ENCODE assay signal across 1 cellular context in the genomic region with DNA sequence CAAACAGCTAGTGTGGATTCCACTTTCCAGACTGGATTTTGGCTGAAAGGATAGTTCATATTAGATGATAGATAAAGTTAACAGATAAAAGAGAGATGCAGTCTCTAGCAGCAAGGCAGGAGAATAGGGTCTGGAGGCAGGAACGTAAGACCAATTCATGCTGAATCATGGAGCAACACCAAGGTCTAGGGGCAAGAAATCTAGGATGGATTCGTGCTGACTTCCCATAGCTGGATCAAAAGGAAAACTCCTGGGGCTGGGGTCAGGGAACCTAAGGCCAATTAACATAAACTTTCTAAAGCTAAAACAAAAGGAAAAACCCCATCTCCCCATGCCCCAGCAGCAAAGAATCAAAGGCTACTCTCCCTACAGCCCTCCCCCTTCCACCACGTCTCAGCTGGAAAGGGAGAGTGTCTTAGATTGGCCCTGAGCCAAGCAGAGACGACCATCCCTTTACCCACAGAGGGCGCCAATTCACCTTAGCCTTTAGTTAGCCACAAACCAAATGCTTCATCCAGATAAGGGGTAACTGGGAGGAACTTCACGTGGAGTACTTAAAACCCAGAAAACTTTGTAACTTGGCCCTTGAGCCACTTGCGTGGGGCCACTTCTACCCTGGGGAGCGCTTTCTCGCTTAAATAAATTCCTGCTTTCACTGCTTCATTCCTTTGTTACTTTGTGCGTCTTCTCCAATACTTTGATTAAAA.
TF ChIP-seq lines count a peak whose summit lies in the region.

No MANE protein-coding gene starts in this region.

TF ChIP-seq in K562, 482 proteins besides CTCF, POLR2A, EP300 and RAD21 (continued from another document and continues in another):
- TF ChIP-seq, protein P1, sequence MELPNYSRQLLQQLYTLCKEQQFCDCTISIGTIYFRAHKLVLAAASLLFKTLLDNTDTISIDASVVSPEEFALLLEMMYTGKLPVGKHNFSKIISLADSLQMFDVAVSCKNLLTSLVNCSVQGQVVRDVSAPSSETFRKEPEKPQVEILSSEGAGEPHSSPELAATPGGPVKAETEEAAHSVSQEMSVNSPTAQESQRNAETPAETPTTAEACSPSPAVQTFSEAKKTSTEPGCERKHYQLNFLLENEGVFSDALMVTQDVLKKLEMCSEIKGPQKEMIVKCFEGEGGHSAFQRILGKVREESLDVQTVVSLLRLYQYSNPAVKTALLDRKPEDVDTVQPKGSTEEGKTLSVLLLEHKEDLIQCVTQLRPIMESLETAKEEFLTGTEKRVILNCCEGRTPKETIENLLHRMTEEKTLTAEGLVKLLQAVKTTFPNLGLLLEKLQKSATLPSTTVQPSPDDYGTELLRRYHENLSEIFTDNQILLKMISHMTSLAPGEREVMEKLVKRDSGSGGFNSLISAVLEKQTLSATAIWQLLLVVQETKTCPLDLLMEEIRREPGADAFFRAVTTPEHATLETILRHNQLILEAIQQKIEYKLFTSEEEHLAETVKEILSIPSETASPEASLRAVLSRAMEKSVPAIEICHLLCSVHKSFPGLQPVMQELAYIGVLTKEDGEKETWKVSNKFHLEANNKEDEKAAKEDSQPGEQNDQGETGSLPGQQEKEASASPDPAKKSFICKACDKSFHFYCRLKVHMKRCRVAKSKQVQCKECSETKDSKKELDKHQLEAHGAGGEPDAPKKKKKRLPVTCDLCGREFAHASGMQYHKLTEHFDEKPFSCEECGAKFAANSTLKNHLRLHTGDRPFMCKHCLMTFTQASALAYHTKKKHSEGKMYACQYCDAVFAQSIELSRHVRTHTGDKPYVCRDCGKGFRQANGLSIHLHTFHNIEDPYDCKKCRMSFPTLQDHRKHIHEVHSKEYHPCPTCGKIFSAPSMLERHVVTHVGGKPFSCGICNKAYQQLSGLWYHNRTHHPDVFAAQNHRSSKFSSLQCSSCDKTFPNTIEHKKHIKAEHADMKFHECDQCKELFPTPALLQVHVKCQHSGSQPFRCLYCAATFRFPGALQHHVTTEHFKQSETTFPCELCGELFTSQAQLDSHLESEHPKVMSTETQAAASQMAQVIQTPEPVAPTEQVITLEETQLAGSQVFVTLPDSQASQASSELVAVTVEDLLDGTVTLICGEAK (IDR thresholded peaks at IDR 0.05): no peak; the same call in 1 of the 2 replicates
- TF ChIP-seq, protein P1 (CRISPR knock-in tag; IDR thresholded peaks at IDR 0.05): no peak
- 0 out of 2 replicates have a peak, but pooled peaks have one; percentile 52 for TF ChIP-seq HEY1 (CRISPR knock-in tag; IDR thresholded peaks at IDR 0.05; ENCODE audit: borderline replicate concordance)
- no peak for TF ChIP-seq ETV5 (CRISPR knock-in tag; IDR thresholded peaks at IDR 0.05; ENCODE audit: low read depth)
- no peak for TF ChIP-seq PTRF (tag; IDR thresholded peaks at IDR 0.05)
- TF ChIP-seq ZNF830 (CRISPR knock-in tag; IDR thresholded peaks at IDR 0.05): no peak
- peak; percentile 79 for TF ChIP-seq JUND (IDR thresholded peaks at IDR 0.05; ENCODE audit: borderline replicate concordance, low read depth, low read length)
- TF ChIP-seq JUND (tag; IDR thresholded peaks at IDR 0.05; ENCODE audit: borderline replicate concordance, low read depth, low read length): peak; percentile 75; the same call in 1 of the 3 replicates
- no peak for TF ChIP-seq ZNF12 (CRISPR knock-in tag; IDR thresholded peaks at IDR 0.05)
- TF ChIP-seq ZNF239 (CRISPR knock-in tag; IDR thresholded peaks at IDR 0.05): no peak
- no peak for TF ChIP-seq ZBTB1 (CRISPR knock-in tag; IDR thresholded peaks at IDR 0.05; ENCODE audit: borderline replicate concordance, low read depth)
- no peak for TF ChIP-seq KLF13 (tag; IDR thresholded peaks at IDR 0.05; ENCODE audit: borderline replicate concordance, low read depth)
- no peak for TF ChIP-seq MEF2A (IDR thresholded peaks at IDR 0.05; ENCODE audit: control insufficient read depth, low read depth, low read length)
- TF ChIP-seq HDAC2 (IDR thresholded peaks at IDR 0.05): peak; percentile 92; the same call in 1 of the 2 replicates
- no peak for TF ChIP-seq ZNF77 (CRISPR knock-in tag; IDR thresholded peaks at IDR 0.05)
- TF ChIP-seq, protein P2, sequence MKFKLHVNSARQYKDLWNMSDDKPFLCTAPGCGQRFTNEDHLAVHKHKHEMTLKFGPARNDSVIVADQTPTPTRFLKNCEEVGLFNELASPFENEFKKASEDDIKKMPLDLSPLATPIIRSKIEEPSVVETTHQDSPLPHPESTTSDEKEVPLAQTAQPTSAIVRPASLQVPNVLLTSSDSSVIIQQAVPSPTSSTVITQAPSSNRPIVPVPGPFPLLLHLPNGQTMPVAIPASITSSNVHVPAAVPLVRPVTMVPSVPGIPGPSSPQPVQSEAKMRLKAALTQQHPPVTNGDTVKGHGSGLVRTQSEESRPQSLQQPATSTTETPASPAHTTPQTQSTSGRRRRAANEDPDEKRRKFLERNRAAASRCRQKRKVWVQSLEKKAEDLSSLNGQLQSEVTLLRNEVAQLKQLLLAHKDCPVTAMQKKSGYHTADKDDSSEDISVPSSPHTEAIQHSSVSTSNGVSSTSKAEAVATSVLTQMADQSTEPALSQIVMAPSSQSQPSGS (CRISPR knock-in tag; IDR thresholded peaks at IDR 0.05): no peak
- TF ChIP-seq ZNF431 (CRISPR knock-in tag; IDR thresholded peaks at IDR 0.05): no peak
- no peak for TF ChIP-seq ZNF778 (CRISPR knock-in tag; IDR thresholded peaks at IDR 0.05)
- TF ChIP-seq NBN (IDR thresholded peaks at IDR 0.05; ENCODE audit: low read depth): peak; percentile 89
- no peak for TF ChIP-seq RBM34 (IDR thresholded peaks at IDR 0.05; ENCODE audit: borderline replicate concordance, insufficient read depth, low read length)
- TF ChIP-seq, protein P3, sequence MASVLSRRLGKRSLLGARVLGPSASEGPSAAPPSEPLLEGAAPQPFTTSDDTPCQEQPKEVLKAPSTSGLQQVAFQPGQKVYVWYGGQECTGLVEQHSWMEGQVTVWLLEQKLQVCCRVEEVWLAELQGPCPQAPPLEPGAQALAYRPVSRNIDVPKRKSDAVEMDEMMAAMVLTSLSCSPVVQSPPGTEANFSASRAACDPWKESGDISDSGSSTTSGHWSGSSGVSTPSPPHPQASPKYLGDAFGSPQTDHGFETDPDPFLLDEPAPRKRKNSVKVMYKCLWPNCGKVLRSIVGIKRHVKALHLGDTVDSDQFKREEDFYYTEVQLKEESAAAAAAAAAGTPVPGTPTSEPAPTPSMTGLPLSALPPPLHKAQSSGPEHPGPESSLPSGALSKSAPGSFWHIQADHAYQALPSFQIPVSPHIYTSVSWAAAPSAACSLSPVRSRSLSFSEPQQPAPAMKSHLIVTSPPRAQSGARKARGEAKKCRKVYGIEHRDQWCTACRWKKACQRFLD (CRISPR knock-in tag; IDR thresholded peaks at IDR 0.05): 0 out of 2 replicates have a peak, but pooled peaks have one; percentile 12
- no peak for TF ChIP-seq FOS (IDR thresholded peaks at IDR 0.05; ENCODE audit: extremely low read depth, insufficient read length)
- TF ChIP-seq, protein P4, sequence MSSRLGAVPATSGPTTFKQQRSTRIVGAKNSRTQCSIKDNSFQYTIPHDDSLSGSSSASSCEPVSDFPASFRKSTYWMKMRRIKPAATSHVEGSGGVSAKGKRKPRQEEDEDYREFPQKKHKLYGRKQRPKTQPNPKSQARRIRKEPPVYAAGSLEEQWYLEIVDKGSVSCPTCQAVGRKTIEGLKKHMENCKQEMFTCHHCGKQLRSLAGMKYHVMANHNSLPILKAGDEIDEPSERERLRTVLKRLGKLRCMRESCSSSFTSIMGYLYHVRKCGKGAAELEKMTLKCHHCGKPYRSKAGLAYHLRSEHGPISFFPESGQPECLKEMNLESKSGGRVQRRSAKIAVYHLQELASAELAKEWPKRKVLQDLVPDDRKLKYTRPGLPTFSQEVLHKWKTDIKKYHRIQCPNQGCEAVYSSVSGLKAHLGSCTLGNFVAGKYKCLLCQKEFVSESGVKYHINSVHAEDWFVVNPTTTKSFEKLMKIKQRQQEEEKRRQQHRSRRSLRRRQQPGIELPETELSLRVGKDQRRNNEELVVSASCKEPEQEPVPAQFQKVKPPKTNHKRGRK (tag; IDR thresholded peaks at IDR 0.05): no peak
- TF ChIP-seq HDAC6 (IDR thresholded peaks at IDR 0.05; ENCODE audit: low read depth, low read length): no peak
- TF ChIP-seq RBM22 (IDR thresholded peaks at IDR 0.05; ENCODE audit: low read depth, low read length, poor library complexity, severe bottlenecking): no peak
- no peak; the same call in 1 of the 2 replicates for TF ChIP-seq NR2C2 (CRISPR knock-in tag; IDR thresholded peaks at IDR 0.05)
- TF ChIP-seq NR2C2 (tag; IDR thresholded peaks at IDR 0.05): no peak
- TF ChIP-seq PCBP1 (IDR thresholded peaks at IDR 0.05; ENCODE audit: low read depth, low read length, poor library complexity, severe bottlenecking): no peak
- TF ChIP-seq ARID3B (CRISPR knock-in tag; IDR thresholded peaks at IDR 0.05; ENCODE audit: borderline replicate concordance): no peak
- TF ChIP-seq CBX5 (IDR thresholded peaks at IDR 0.05; ENCODE audit: borderline replicate concordance, low read depth): no peak
- peak; percentile 54; the same call in 1 of the 2 replicates for TF ChIP-seq GATAD2B (IDR thresholded peaks at IDR 0.05; ENCODE audit: borderline replicate concordance)
- no peak for TF ChIP-seq CEBPB (tag; IDR thresholded peaks at IDR 0.05)
- TF ChIP-seq, protein P5, sequence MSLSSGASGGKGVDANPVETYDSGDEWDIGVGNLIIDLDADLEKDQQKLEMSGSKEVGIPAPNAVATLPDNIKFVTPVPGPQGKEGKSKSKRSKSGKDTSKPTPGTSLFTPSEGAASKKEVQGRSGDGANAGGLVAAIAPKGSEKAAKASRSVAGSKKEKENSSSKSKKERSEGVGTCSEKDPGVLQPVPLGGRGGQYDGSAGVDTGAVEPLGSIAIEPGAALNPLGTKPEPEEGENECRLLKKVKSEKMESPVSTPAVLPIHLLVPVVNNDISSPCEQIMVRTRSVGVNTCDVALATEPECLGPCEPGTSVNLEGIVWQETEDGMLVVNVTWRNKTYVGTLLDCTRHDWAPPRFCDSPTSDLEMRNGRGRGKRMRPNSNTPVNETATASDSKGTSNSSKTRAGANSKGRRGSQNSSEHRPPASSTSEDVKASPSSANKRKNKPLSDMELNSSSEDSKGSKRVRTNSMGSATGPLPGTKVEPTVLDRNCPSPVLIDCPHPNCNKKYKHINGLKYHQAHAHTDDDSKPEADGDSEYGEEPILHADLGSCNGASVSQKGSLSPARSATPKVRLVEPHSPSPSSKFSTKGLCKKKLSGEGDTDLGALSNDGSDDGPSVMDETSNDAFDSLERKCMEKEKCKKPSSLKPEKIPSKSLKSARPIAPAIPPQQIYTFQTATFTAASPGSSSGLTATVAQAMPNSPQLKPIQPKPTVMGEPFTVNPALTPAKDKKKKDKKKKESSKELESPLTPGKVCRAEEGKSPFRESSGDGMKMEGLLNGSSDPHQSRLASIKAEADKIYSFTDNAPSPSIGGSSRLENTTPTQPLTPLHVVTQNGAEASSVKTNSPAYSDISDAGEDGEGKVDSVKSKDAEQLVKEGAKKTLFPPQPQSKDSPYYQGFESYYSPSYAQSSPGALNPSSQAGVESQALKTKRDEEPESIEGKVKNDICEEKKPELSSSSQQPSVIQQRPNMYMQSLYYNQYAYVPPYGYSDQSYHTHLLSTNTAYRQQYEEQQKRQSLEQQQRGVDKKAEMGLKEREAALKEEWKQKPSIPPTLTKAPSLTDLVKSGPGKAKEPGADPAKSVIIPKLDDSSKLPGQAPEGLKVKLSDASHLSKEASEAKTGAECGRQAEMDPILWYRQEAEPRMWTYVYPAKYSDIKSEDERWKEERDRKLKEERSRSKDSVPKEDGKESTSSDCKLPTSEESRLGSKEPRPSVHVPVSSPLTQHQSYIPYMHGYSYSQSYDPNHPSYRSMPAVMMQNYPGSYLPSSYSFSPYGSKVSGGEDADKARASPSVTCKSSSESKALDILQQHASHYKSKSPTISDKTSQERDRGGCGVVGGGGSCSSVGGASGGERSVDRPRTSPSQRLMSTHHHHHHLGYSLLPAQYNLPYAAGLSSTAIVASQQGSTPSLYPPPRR (CRISPR knock-in tag; IDR thresholded peaks at IDR 0.05; ENCODE audit: borderline replicate concordance): no peak
- TF ChIP-seq, protein P6, sequence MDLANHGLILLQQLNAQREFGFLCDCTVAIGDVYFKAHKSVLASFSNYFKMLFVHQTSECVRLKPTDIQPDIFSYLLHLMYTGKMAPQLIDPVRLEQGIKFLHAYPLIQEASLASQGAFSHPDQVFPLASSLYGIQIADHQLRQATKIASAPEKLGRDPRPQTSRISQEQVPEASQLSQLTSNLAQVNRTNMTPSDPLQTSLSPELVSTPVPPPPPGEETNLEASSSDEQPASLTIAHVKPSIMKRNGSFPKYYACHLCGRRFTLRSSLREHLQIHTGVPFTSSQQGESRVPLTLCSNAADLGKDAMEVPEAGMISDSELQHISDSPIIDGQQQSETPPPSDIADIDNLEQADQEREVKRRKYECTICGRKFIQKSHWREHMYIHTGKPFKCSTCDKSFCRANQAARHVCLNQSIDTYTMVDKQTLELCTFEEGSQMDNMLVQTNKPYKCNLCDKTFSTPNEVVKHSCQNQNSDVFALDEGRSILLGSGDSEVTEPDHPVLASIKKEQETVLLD (IDR thresholded peaks at IDR 0.05): peak; percentile 71; the same call in 1 of the 2 replicates
